8 cellular contexts compared by ENCODE assay signal in the genomic region with DNA sequence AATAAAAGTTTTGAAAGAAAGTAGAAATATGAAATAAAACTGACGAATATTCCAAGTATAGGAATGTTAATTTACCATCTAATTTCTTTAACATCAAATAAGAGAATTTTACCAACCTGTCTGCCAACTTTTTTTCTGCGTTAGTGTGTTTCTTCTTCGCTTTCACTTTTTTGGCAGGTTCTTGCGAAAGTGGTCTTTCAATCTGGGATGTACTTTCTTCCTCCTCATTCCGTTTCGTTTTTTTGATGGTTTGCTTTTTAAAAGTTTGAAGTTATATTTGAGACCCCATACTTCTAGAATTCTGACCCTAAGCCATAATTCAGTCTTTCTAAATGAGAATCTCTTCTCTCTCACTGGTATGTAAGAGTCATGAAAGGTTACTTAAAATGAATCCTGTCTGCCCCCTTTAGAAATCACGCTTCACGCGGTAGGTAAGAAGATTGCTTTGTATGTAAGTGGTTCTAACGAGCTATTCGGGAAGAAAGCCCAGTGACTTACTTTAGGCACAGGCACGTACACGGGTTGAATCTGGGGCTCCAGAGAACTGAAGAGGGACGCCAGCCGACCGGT. TPM values are rescaled to one million over a fixed set of nuclear protein-coding genes. Genes with fewer than 3 reads are reported as not detected.
DNase-seq lines count a peak whose midpoint lies in the region; ATAC-seq and TF ChIP-seq lines count a peak whose summit lies in the region.

No MANE protein-coding gene starts in this region.

- H3K4me3 Mint-ChIP-seq in activated B cell treated with CpG ODN at 0.5 μM for 24 hours, result peak overlapping the region; percentile 96

- peak overlapping the region; percentile 82 to 98 for H4K8ac ChIP-seq in IMR-90 (ENCODE audit: low read depth in 2 of 2, low read length in 2 of 2)

- peak overlapping the region; percentile 99 for H3K27ac Mint-ChIP-seq in activated B cell treated with CpG ODN at 0.5 μM for 24 hours

- H3K4me2 ChIP-seq in IMR-90 (ENCODE audit: low read depth, low read length), result peak overlapping the region; percentile 87

- CTCF ChIA-PET in IMR-90 (lab: Yijun Ruan, JAX), result interaction anchor here (0.6 to 1.1 kb wide), 3 partner anchors 39 to 256 kb away, joined by 3 to 6 read pairs (median 4); no protein-coding TSS in a partner anchor
- CTCF ChIA-PET in activated B cell treated with CpG ODN at 0.5 μM for 24 hours (lab: Charles Lee), result interaction anchor here (0.6 to 1.4 kb wide), 2 partner anchors 28 to 256 kb away, joined by 3 to 7 read pairs; no protein-coding TSS in a partner anchor

- peaks cover 15% of the 10 kb centered on the region for H3K36me3 ChIP-seq in GM06990 (ENCODE audit: control insufficient read depth, insufficient read depth, low read length)
- H3K36me3 ChIP-seq in IMR-90 (ENCODE audit: control insufficient read depth, insufficient read depth, low read length), result peaks cover 23% of the 10 kb centered on the region
- H3K36me3 ChIP-seq in rectal smooth muscle tissue (ENCODE audit: control insufficient read depth, insufficient read depth, low read length), result peaks cover 4% of the 10 kb centered on the region

- peaks cover 21% of the 10 kb centered on the region for H3K36me3 Mint-ChIP-seq in activated B cell treated with CpG ODN at 0.5 μM for 24 hours (ENCODE audit: low read depth)

- dilution Hi-C loops in IMR-90 (cut with HindIII; ENCODE audit: low sequenced_read_pairs, unreplicated experiment), result no loop called here

- H3K56ac ChIP-seq in IMR-90 (ENCODE audit: extremely low read depth, insufficient read depth, low read length), result peak overlapping the region; percentile 51

- peaks cover 35 to 49% of the 10 kb centered on the region in 2 experiments for H3K79me1 ChIP-seq in IMR-90 (ENCODE audit: low read depth in 1 of 2, low read length in 2 of 2)

- H3K27ac ChIP-seq in IMR-90 (ENCODE audit: insufficient read depth, low read length) (peak overlapping the region; percentile 95), rectal smooth muscle tissue (ENCODE audit: low read depth, low read length) (peak overlapping the region; percentile 94)

- H3K27me3 Mint-ChIP-seq in activated B cell treated with CpG ODN at 0.5 μM for 24 hours, result no peaks in the 10 kb centered on the region

- ATAC-seq in GM21423 (IDR thresholded peaks at IDR 0.05; ENCODE audit: unreplicated experiment) (peak; percentile 27), IMR-90 (ENCODE audit: low read depth) (peak; percentile 36), activated B cell treated with CpG ODN at 0.5 μM for 24 hours (ENCODE audit: low read depth) (peak; percentile 67), HG03097 (IDR thresholded peaks at IDR 0.05; ENCODE audit: low FRiP score, unreplicated experiment) (no peak)

- TF ChIP-seq CTCF in GM06990 (IDR thresholded peaks at IDR 0.05; ENCODE audit: insufficient read depth, low read length, poor library complexity, severe bottlenecking), result no peak
- no peak for TF ChIP-seq CTCF in IMR-90 (conservative IDR thresholded peaks at IDR 0.05; ENCODE audit: low read depth, low read length)
- no peak for TF ChIP-seq CTCF in activated B cell treated with CpG ODN at 0.5 μM for 24 hours (IDR thresholded peaks at IDR 0.05)

- TF ChIP-seq RAD21 in IMR-90 (IDR thresholded peaks at IDR 0.05; ENCODE audit: low read length), result no peak

- H2AK9ac ChIP-seq in IMR-90 (replicated peaks; ENCODE audit: low read depth, low read length, poor library complexity), result peak overlapping the region; percentile 37

- no peaks in the 10 kb centered on the region for H3K9me3 ChIP-seq in IMR-90 (ENCODE audit: control insufficient read depth, insufficient read depth, low read length)

- WGBS in IMR-90 (ENCODE audit: extremely low coverage in 2 of 2, insufficient read length in 1 of 2), 2 experiments, result 0% methylated on average over 6 of the region's 16 CpGs; no CpG with 5 or more reads in 1 of the 2 experiments

- no peak overlapping the region for H2BK15ac ChIP-seq in IMR-90 (ENCODE audit: low read depth, low read length)

- intact Hi-C loops in IMR-90 (cut with micrococcal nuclease), result loop anchor here (5.0 kb wide), 1 partner anchor 257 kb away; no protein-coding TSS in a partner anchor
- intact Hi-C loops in activated B cell treated with CpG ODN at 0.5 μM for 24 hours (cut with micrococcal nuclease), result loop anchor here (2.0 to 10.0 kb wide), 4 partner anchors 56 to 788 kb away; a partner anchor contains a TSS

- H3K4me1 Mint-ChIP-seq in activated B cell treated with CpG ODN at 0.5 μM for 24 hours, result peaks cover 21% of the 10 kb centered on the region

- peak overlapping the region; percentile 89 for H3K14ac ChIP-seq in IMR-90 (replicated peaks; ENCODE audit: low read depth, low read length)

- POLR2A ChIA-PET in IMR-90 (lab: Charles Lee; ENCODE audit: unreplicated experiment), result no interaction called here
- POLR2A ChIA-PET in activated B cell treated with CpG ODN at 0.5 μM for 24 hours (lab: Charles Lee), result interaction anchor here (0.6 to 1.8 kb wide), 27 partner anchors 11 to 787 kb away, joined by 3 to 24 read pairs (median 3); a partner anchor contains a TSS

- H2BK20ac ChIP-seq in IMR-90 (ENCODE audit: low read depth, low read length), result no peak overlapping the region

- H3K9me1 ChIP-seq in IMR-90 (ENCODE audit: insufficient read depth, low read length), result peaks cover 15% of the 10 kb centered on the region

- peak overlapping the region; percentile 82 for H2BK5ac ChIP-seq in IMR-90 (ENCODE audit: low read depth, low read length, poor library complexity, severe bottlenecking)

- H2AFZ ChIP-seq in IMR-90 (replicated peaks; ENCODE audit: low read length, poor library complexity), result peak overlapping the region; percentile 92

- peaks cover 2% of the 10 kb centered on the region for H3K9me3 Mint-ChIP-seq in activated B cell treated with CpG ODN at 0.5 μM for 24 hours

- H3K9ac ChIP-seq in IMR-90 (ENCODE audit: low read depth, low read length) (peak overlapping the region; percentile 96), rectal smooth muscle tissue (ENCODE audit: low read length) (peak overlapping the region; percentile 86)

- H2BK120ac ChIP-seq in IMR-90 (ENCODE audit: low read depth, low read length), result peak overlapping the region; percentile 26; the same call in 1 of the 2 replicates

- peak overlapping the region; percentile 93 for H4K5ac ChIP-seq in IMR-90 (ENCODE audit: low read depth, low read length)

- DNase-seq in GM06990 (ENCODE audit: extremely low read depth, insufficient read length), result no peak
- peak; percentile 64 for DNase-seq in IMR-90
- no peak for DNase-seq in activated B cell treated with CpG ODN at 0.5 μM for 24 hours
- peak; percentile 53 for DNase-seq in germinal center (ENCODE audit: low spot score)
- no peak for DNase-seq in stimulated activated CD4-positive, alpha-beta T cell treated with anti-CD3 and anti-CD28 coated beads, Interleukin-12 subunit alpha, Interleukin-12 subunit beta, amount 100 ng/mL, for 4 hours

- H3K27me3 ChIP-seq in GM06990 (replicated peaks; ENCODE audit: control insufficient read depth, insufficient read depth, low read length) (no peaks in the 10 kb centered on the region), IMR-90 (ENCODE audit: control insufficient read depth, insufficient read depth, low read length) (no peaks in the 10 kb centered on the region), rectal smooth muscle tissue (ENCODE audit: control insufficient read depth, insufficient read depth, low read length) (no peaks in the 10 kb centered on the region)

- H3K4ac ChIP-seq in IMR-90 (ENCODE audit: low read depth, low read length), result peak overlapping the region; percentile 84

- H3K4me3 ChIP-seq in GM06990 (replicated peaks; ENCODE audit: low read depth, low read length), result peak overlapping the region; percentile 68
- H3K4me3 ChIP-seq in IMR-90 (ENCODE audit: insufficient read depth, low read depth, low read length), result peak overlapping the region; percentile 88
- H3K4me3 ChIP-seq in rectal smooth muscle tissue (ENCODE audit: low read length), result peak overlapping the region; percentile 99

- H3K4me1 ChIP-seq in IMR-90 (ENCODE audit: control insufficient read depth, insufficient read depth, low read length) (peaks cover 2% of the 10 kb centered on the region), rectal smooth muscle tissue (ENCODE audit: control insufficient read depth, insufficient read depth, low read length) (peaks cover 3% of the 10 kb centered on the region)

- peak overlapping the region; percentile 76 for H4K91ac ChIP-seq in IMR-90 (ENCODE audit: insufficient read depth, low read depth, low read length)

- peak overlapping the region; percentile 83 for H3K23ac ChIP-seq in IMR-90 (ENCODE audit: low read depth, low read length)

- H3K18ac ChIP-seq in IMR-90 (ENCODE audit: low read depth, low read length), result peak overlapping the region; percentile 30; the same call in 1 of the 2 replicates

- TSS peak; percentile 43 for BruUV-seq in IMR-90 (replicated peaks; lab: Mats Ljungman, UMichigan)

- in situ Hi-C loops in IMR-90 (cut with MboI; ENCODE audit: low sequenced_read_pairs), result no loop called here

- H2AK5ac ChIP-seq in IMR-90 (ENCODE audit: low read depth, low read length), result no peak overlapping the region

- TF ChIP-seq POLR2A in IMR-90 (IDR thresholded peaks at IDR 0.05; ENCODE audit: low read depth, low read length), result no peak

- no peaks in the 10 kb centered on the region for H4K20me1 ChIP-seq in IMR-90 (ENCODE audit: insufficient read depth, low read length)

TF ChIP-seq in IMR-90, 13 proteins besides CTCF, POLR2A, EP300 and RAD21:
- TF ChIP-seq CEBPB (IDR thresholded peaks at IDR 0.05; ENCODE audit: low read depth, low read length) (peak; percentile 60), FOS (IDR thresholded peaks at IDR 0.05; ENCODE audit: low read depth, low read length) (no peak)
- TF ChIP-seq, protein P1, sequence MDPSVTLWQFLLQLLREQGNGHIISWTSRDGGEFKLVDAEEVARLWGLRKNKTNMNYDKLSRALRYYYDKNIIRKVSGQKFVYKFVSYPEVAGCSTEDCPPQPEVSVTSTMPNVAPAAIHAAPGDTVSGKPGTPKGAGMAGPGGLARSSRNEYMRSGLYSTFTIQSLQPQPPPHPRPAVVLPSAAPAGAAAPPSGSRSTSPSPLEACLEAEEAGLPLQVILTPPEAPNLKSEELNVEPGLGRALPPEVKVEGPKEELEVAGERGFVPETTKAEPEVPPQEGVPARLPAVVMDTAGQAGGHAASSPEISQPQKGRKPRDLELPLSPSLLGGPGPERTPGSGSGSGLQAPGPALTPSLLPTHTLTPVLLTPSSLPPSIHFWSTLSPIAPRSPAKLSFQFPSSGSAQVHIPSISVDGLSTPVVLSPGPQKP (IDR thresholded peaks at IDR 0.05; ENCODE audit: borderline replicate concordance, low read depth, low read length), result no peak
TF ChIP-seq in IMR-90: peak in this region for 1.

RNA-seq across cellular contexts. Expression of a gene that starts 0.6 kb away (rescaled TPM):
- total RNA-seq in IMR-90 (2012; rRNA removed) (28.7 and 61.7 TPM in 2 replicates), activated B cell treated with CpG ODN at 0.5 μM for 24 hours (122 and 128 TPM in 2 replicates)
- polyA plus RNA-seq in IMR-90 (2012; rRNA removed), result 31.8 and 34.0 TPM in 2 replicates
- polyA plus RNA-seq in IMR-90 (2012; cell fraction: cytosol; rRNA removed), result 11.0 and 16.7 TPM in 2 replicates
- 5.5 and 27.9 TPM in 2 replicates for polyA plus RNA-seq in IMR-90 (2012; cell fraction: nucleus; rRNA removed; ENCODE audit: low replicate concordance)

RNA-seq across cellular contexts. Expression of a gene that starts 31.8 kb away (rescaled TPM):
- total RNA-seq in IMR-90 (2012; rRNA removed), result 75.3 and 135 TPM in 2 replicates
- 70.5 and 84.4 TPM in 2 replicates for polyA plus RNA-seq in IMR-90 (2012; rRNA removed)
- 21.2 and 21.9 TPM in 2 replicates for polyA plus RNA-seq in IMR-90 (2012; cell fraction: cytosol; rRNA removed)
- 5.2 and 27.0 TPM in 2 replicates for polyA plus RNA-seq in IMR-90 (2012; cell fraction: nucleus; rRNA removed; ENCODE audit: low replicate concordance)
- total RNA-seq in activated B cell treated with CpG ODN at 0.5 μM for 24 hours, result 80.6 and 82.7 TPM in 2 replicates

Comparison
In these comparisons a context has a peak if more than half of its experiments do, and no peak if none do; other contexts are left out.
1. DNase-seq: peak in IMR-90 (single experiment) and germinal center (single experiment); none in GM06990 (single experiment), activated B cell treated with CpG ODN at 0.5 μM for 24 hours (single experiment) and stimulated activated CD4-positive, alpha-beta T cell treated with anti-CD3 and anti-CD28 coated beads, Interleukin-12 subunit alpha, Interleukin-12 subunit beta, amount 100 ng/mL, for 4 hours (single experiment).
2. Peak in every context shown above with its lines, with median percentiles within 50 percentile points of each other: H3K4me3 ChIP-seq.